ENCODE assay signal across 25 cellular contexts in the genomic region with DNA sequence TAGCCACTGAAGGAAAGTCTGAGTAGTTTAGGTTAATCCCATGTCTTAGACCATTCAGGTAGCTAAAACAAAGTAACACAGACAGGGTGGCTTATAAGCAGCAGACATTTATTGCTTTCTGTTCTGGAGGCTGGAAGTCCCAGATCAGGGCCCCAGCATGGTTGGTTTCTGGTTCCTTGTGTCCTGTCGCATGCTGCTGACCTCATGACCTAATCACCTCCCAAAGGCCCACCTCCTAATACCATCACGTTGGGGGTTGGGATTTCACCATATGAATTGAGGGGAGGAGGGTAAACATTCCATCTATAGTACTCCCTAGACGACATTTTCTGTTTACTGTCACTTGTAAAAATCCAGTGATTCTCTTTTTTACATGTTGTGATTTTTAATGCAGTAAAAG.
A peak's percentile ranks its signal among the peaks of the same experiment; 100 is the strongest.
DNase-seq lines count a peak whose midpoint lies in the region; ATAC-seq and TF ChIP-seq lines count a peak whose summit lies in the region.
"Had no signal": no experiment of that assay in that cellular context is flagged by ENCODE, and none has a peak within 500 bp of the region (broad histone marks: within the 10 kb centered on the region; RNA-seq: fewer than 3 reads in every experiment).

No MANE protein-coding gene starts in this region.

- peak overlapping the region; percentile 47 for H3K27ac ChIP-seq in HUES6 (ENCODE audit: low read depth, low read length)
- H3K27ac ChIP-seq in mesendoderm (ENCODE audit: low read depth, low read length) = no peak overlapping the region
- H3K27ac ChIP-seq in thyroid gland = no peak overlapping the region
- H3K27ac ChIP-seq: body of pancreas, dorsolateral prefrontal cortex, KMS-11, testis had no signal

- H3K9me3 ChIP-seq in HUES6 (ENCODE audit: control insufficient read depth, insufficient read depth, low read depth, low read length) (no peaks in the 10 kb centered on the region), thyroid gland (no peaks in the 10 kb centered on the region)
- H3K9me3 ChIP-seq: body of pancreas, gastroesophageal sphincter, SK-N-SH, testis had no signal

- H2BK120ac ChIP-seq in mesendoderm (ENCODE audit: low read depth, low read length) = no peak overlapping the region

- no peaks in the 10 kb centered on the region for H3K9me3 Mint-ChIP-seq in chondrocyte (ENCODE audit: low read depth)
- H3K9me3 Mint-ChIP-seq in activated CD4-positive, alpha-beta T cell treated with anti-CD3 and anti-CD28 coated beads, Interleukin-2, amount 10 ng/mL, durations not matched to agents 24 days and 14 days = no peaks in the 10 kb centered on the region
- H3K9me3 Mint-ChIP-seq: activated CD4-positive, alpha-beta T cell treated with anti-CD3 and anti-CD28 coated beads, Interleukin-2, amount 10 ng/mL, durations not matched to agents 7 days and 5 days; activated T-cell treated with anti-CD3 and anti-CD28 coated beads, Interleukin-2, amount 50 U/mL, for 24 hours had no signal

- peak overlapping the region; percentile 61 for H3K27ac Mint-ChIP-seq in chondrocyte (ENCODE audit: unreplicated experiment)
- H3K27ac Mint-ChIP-seq in activated CD4-positive, alpha-beta T cell treated with anti-CD3 and anti-CD28 coated beads, Interleukin-2, amount 10 ng/mL, durations not matched to agents 24 days and 14 days = no peak overlapping the region
- H3K27ac Mint-ChIP-seq: activated CD4-positive, alpha-beta T cell treated with anti-CD3 and anti-CD28 coated beads, Interleukin-2, amount 10 ng/mL, durations not matched to agents 7 days and 5 days; activated T-cell treated with anti-CD3 and anti-CD28 coated beads, Interleukin-2, amount 50 U/mL, for 24 hours; B cell had no signal

- no peak overlapping the region for H3K4ac ChIP-seq in mesendoderm (ENCODE audit: low read depth, low read length)

- TF ChIP-seq POLR2A in thyroid gland (IDR thresholded peaks at IDR 0.05) = no peak

- H3K36me3 ChIP-seq in HUES6 (ENCODE audit: control insufficient read depth, insufficient read depth, low read length) = no peaks in the 10 kb centered on the region
- H3K36me3 ChIP-seq in mesendoderm (ENCODE audit: control insufficient read depth, insufficient read depth, low read length) = no peaks in the 10 kb centered on the region
- H3K36me3 ChIP-seq in thyroid gland = no peaks in the 10 kb centered on the region

- peaks cover 13% of the 10 kb centered on the region for H3K4me1 ChIP-seq in HUES6 (ENCODE audit: control insufficient read depth, insufficient read depth, low read length)
- H3K4me1 ChIP-seq in mesendoderm (ENCODE audit: control insufficient read depth, low read depth, low read length) = no peaks in the 10 kb centered on the region
- no peaks in the 10 kb centered on the region for H3K4me1 ChIP-seq in thyroid gland
- H3K4me1 ChIP-seq: body of pancreas, testis had no signal

- DNase-seq in ELF-1 (ENCODE audit: low read depth, low spot score) = peak; percentile 69
- no peak for DNase-seq in chondrocyte (ENCODE audit: low spot score)
- peak; percentile 70 for DNase-seq in mesendoderm
- no peak for DNase-seq in activated CD4-positive, alpha-beta T cell treated with anti-CD3 and anti-CD28 coated beads, Interleukin-2, amount 10 ng/mL, durations not matched to agents 24 days and 14 days
- DNase-seq in thyroid gland = no peak
- no peak for DNase-seq in 8988T
- DNase-seq: activated CD4-positive, alpha-beta T cell treated with anti-CD3 and anti-CD28 coated beads, Interleukin-2, amount 10 ng/mL, durations not matched to agents 7 days and 5 days; activated T-cell treated with anti-CD3 and anti-CD28 coated beads, Interleukin-2, amount 50 U/mL, for 24 hours; body of pancreas; cerebellar nuclear complex; dorsolateral prefrontal cortex; left colon; NCI-H1436 treated with DMSO at 0.1 percent for 48 hours; NCI-H345; PC-3; SK-N-SH; stimulated activated naive CD8-positive, alpha-beta T cell treated with anti-CD3 and anti-CD28 coated beads, Interleukin-15, Interleukin-2, amounts not matched to agents 100 U/mL and 50 U/mL, for 24 hours; T-helper 2 cell; testis had no signal

- no peak for TF ChIP-seq CTCF in chondrocyte (IDR thresholded peaks at IDR 0.05)
- no peak for TF ChIP-seq CTCF in thyroid gland (IDR thresholded peaks at IDR 0.05)

- H3K27me3 Mint-ChIP-seq in chondrocyte (ENCODE audit: low read depth) = no peaks in the 10 kb centered on the region
- no peaks in the 10 kb centered on the region for H3K27me3 Mint-ChIP-seq in activated CD4-positive, alpha-beta T cell treated with anti-CD3 and anti-CD28 coated beads, Interleukin-2, amount 10 ng/mL, durations not matched to agents 24 days and 14 days
- H3K27me3 Mint-ChIP-seq: activated CD4-positive, alpha-beta T cell treated with anti-CD3 and anti-CD28 coated beads, Interleukin-2, amount 10 ng/mL, durations not matched to agents 7 days and 5 days; activated T-cell treated with anti-CD3 and anti-CD28 coated beads, Interleukin-2, amount 50 U/mL, for 24 hours; B cell had no signal

- no peak overlapping the region for H3K18ac ChIP-seq in mesendoderm (ENCODE audit: low read length)

- no peak for ATAC-seq in GM21529 (IDR thresholded peaks at IDR 0.05; ENCODE audit: unreplicated experiment)
- ATAC-seq: body of pancreas; gastroesophageal sphincter; HCT116; left colon; PC-3; stimulated activated naive CD8-positive, alpha-beta T cell treated with anti-CD3 and anti-CD28 coated beads, Interleukin-15, Interleukin-2, amounts not matched to agents 100 U/mL and 50 U/mL, for 24 hours had no signal

- H3K4me3 ChIP-seq in HUES6 (ENCODE audit: low read depth, low read length) (no peak overlapping the region), mesendoderm (ENCODE audit: low read length) (no peak overlapping the region), thyroid gland (replicated peaks in 1 of 3) (no peak overlapping the region)
- H3K4me3 ChIP-seq: body of pancreas, dorsolateral prefrontal cortex, gastroesophageal sphincter, testis had no signal

- H3K79me1 ChIP-seq in mesendoderm (ENCODE audit: low read length) = no peaks in the 10 kb centered on the region

- H2BK15ac ChIP-seq in mesendoderm (replicated peaks; ENCODE audit: low read depth) = no peak overlapping the region

- no peaks in the 10 kb centered on the region for H3K36me3 Mint-ChIP-seq in chondrocyte (ENCODE audit: low read depth)
- peaks cover 7% of the 10 kb centered on the region for H3K36me3 Mint-ChIP-seq in activated CD4-positive, alpha-beta T cell treated with anti-CD3 and anti-CD28 coated beads, Interleukin-2, amount 10 ng/mL, durations not matched to agents 24 days and 14 days (ENCODE audit: low read depth)

- no peak overlapping the region for H3K4me3 Mint-ChIP-seq in chondrocyte (ENCODE audit: unreplicated experiment)
- no peak overlapping the region for H3K4me3 Mint-ChIP-seq in activated CD4-positive, alpha-beta T cell treated with anti-CD3 and anti-CD28 coated beads, Interleukin-2, amount 10 ng/mL, durations not matched to agents 24 days and 14 days
- H3K4me3 Mint-ChIP-seq: activated CD4-positive, alpha-beta T cell treated with anti-CD3 and anti-CD28 coated beads, Interleukin-2, amount 10 ng/mL, durations not matched to agents 7 days and 5 days; activated T-cell treated with anti-CD3 and anti-CD28 coated beads, Interleukin-2, amount 50 U/mL, for 24 hours; B cell had no signal

- WGBS in mesendoderm (ENCODE audit: extremely low coverage, insufficient coverage, low lambda C conversion rate) = no CpG with 5 or more reads among the region's 3 CpGs
- WGBS in thyroid gland, 2 donors = 72% methylated on average over 3 of the region's 3 CpGs

- H3K4me2 ChIP-seq in mesendoderm (ENCODE audit: low read length) = no peak overlapping the region
- H3K4me2 ChIP-seq: KMS-11, SK-N-SH had no signal

- H2BK5ac ChIP-seq in mesendoderm (ENCODE audit: low read length) = no peak overlapping the region

- no peak overlapping the region for H4K5ac ChIP-seq in mesendoderm (ENCODE audit: low read length)

- H3K9ac ChIP-seq in HUES6 (ENCODE audit: low read length) (no peak overlapping the region), mesendoderm (ENCODE audit: low read length) (no peak overlapping the region)
- H3K9ac ChIP-seq: KMS-11, SK-N-SH had no signal

- H3K27me3 ChIP-seq in HUES6 (ENCODE audit: control insufficient read depth, insufficient read depth, low read length) (no peaks in the 10 kb centered on the region), mesendoderm (ENCODE audit: insufficient read depth, low read length, poor library complexity) (no peaks in the 10 kb centered on the region), thyroid gland (no peaks in the 10 kb centered on the region)
- H3K27me3 ChIP-seq: body of pancreas, dorsolateral prefrontal cortex, gastroesophageal sphincter, testis had no signal

- no peak overlapping the region for H3K56ac ChIP-seq in mesendoderm (ENCODE audit: low read length)

- H3K23ac ChIP-seq in mesendoderm (ENCODE audit: low read length) = no peak overlapping the region

- no peak overlapping the region for H2AK5ac ChIP-seq in mesendoderm (ENCODE audit: low read length)

- peaks cover 32% of the 10 kb centered on the region for H3K4me1 Mint-ChIP-seq in chondrocyte (ENCODE audit: low read depth)
- no peaks in the 10 kb centered on the region for H3K4me1 Mint-ChIP-seq in activated CD4-positive, alpha-beta T cell treated with anti-CD3 and anti-CD28 coated beads, Interleukin-2, amount 10 ng/mL, durations not matched to agents 24 days and 14 days
- H3K4me1 Mint-ChIP-seq: activated CD4-positive, alpha-beta T cell treated with anti-CD3 and anti-CD28 coated beads, Interleukin-2, amount 10 ng/mL, durations not matched to agents 7 days and 5 days; B cell had no signal

- intact Hi-C loops in activated CD4-positive, alpha-beta T cell treated with anti-CD3 and anti-CD28 coated beads, Interleukin-2, amount 10 ng/mL, durations not matched to agents 24 days and 14 days (cut with micrococcal nuclease) = no loop called here
- intact Hi-C loops in thyroid gland (cut with DNase I) = no loop called here

- H3K79me2 ChIP-seq in mesendoderm (ENCODE audit: control insufficient read depth, insufficient read depth, low read length) = no peaks in the 10 kb centered on the region

- no peak overlapping the region for H4K8ac ChIP-seq in mesendoderm (ENCODE audit: low read depth, low read length)

Comparison
In these comparisons a context has a peak if more than half of its experiments do, and no peak if none do; other contexts are left out.
1. DNase-seq: peak in ELF-1 (single experiment) and mesendoderm (single experiment); none in chondrocyte (single experiment), activated CD4-positive, alpha-beta T cell treated with anti-CD3 and anti-CD28 coated beads, Interleukin-2, amount 10 ng/mL, durations not matched to agents 24 days and 14 days (single experiment), thyroid gland (0 of 2) and 8988T (single experiment).